ENCODE assay signal across 1 cellular context in genomic region chr18:29012874-29013273, GRCh38.
TF ChIP-seq lines count a peak whose summit lies in the region.

No MANE protein-coding gene starts in this region.

TF ChIP-seq in H1, 55 proteins besides CTCF, POLR2A, EP300 and RAD21 (continued from another document):
- no peak for TF ChIP-seq E2F6 (IDR thresholded peaks at IDR 0.05)
- TF ChIP-seq SUZ12 (IDR thresholded peaks at IDR 0.05; ENCODE audit: low read length), result no peak
- no peak for TF ChIP-seq SIRT6 (IDR thresholded peaks at IDR 0.05; ENCODE audit: low read length)
- no peak for TF ChIP-seq CTBP2 (IDR thresholded peaks at IDR 0.05; ENCODE audit: borderline replicate concordance, insufficient read depth, insufficient read length, low read length)
- TF ChIP-seq SIX5 (IDR thresholded peaks at IDR 0.05; ENCODE audit: low read depth, low read length), result no peak
- no peak for TF ChIP-seq JUN (IDR thresholded peaks at IDR 0.05; ENCODE audit: low read depth, low read length)
- no peak for TF ChIP-seq EGR1 (IDR thresholded peaks at IDR 0.05; ENCODE audit: borderline replicate concordance, low read depth, low read length)
- TF ChIP-seq CREB1 (IDR thresholded peaks at IDR 0.05), result no peak
- TF ChIP-seq CHD2 (IDR thresholded peaks at IDR 0.05; ENCODE audit: low read length), result no peak
- TF ChIP-seq MAFK (IDR thresholded peaks at IDR 0.05; ENCODE audit: low read depth, low read length), result no peak
- TF ChIP-seq TCF12 (IDR thresholded peaks at IDR 0.05; ENCODE audit: low read depth, low read length), result no peak
- TF ChIP-seq SRF (IDR thresholded peaks at IDR 0.05; ENCODE audit: low read depth, low read length), result no peak
- TF ChIP-seq MAX (IDR thresholded peaks at IDR 0.05), result no peak
TF ChIP-seq in H1: peak in this region for 0.
